ENCODE assay signal across 1 cellular context in genomic region chrX:37509349-37509748, GRCh38.
TF ChIP-seq lines count a peak whose summit lies in the region.

No MANE protein-coding gene starts in this region.

TF ChIP-seq in K562, 482 proteins besides CTCF, POLR2A, EP300 and RAD21 (continued from another document):
- TF ChIP-seq ZNF318 (IDR thresholded peaks at IDR 0.05; ENCODE audit: borderline replicate concordance in 1 of 2, low read depth in 1 of 2) (no peak), KAT7 (CRISPR knock-in tag; IDR thresholded peaks at IDR 0.05; ENCODE audit: borderline replicate concordance) (no peak), NR4A1 (CRISPR knock-in tag; IDR thresholded peaks at IDR 0.05) (no peak), NR4A1 (tag; IDR thresholded peaks at IDR 0.05) (no peak)
